7 cellular contexts compared by ENCODE assay signal in the genomic region with DNA sequence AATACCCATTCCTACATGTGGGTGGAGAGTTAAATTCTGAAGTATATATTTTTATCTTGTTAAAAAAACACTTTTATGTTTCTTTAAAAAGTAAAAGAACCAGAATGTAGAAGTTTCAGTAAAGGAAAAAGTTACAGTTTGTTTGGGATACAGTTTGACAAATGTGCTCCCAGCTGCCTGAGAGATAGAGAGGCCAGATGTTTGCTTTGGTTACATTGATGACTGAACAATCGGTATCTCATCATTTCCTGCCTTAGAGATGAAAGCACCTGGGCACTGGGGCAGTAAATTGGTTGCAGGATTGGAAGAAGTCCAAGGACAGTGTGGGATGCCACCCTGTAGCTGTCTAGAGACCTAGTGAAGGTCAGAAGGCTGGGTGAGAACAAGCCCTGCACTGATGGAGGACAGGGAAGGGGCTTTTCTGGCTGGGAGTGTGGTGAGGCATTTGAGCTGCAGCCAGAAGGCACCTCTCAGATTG. TPM values are rescaled to one million over a fixed set of nuclear protein-coding genes. Genes with fewer than 3 reads are reported as not detected.
A peak's percentile ranks its signal among the peaks of the same experiment; 100 is the strongest.
DNase-seq lines count a peak whose midpoint lies in the region; ATAC-seq and TF ChIP-seq lines count a peak whose summit lies in the region.

No MANE protein-coding gene starts in this region.

- H3K36me3 Mint-ChIP-seq in osteocyte (ENCODE audit: unreplicated experiment), result peaks cover 20% of the 10 kb centered on the region

- H3K4me3 ChIP-seq in GM12865 (ENCODE audit: low read depth, low read length) (no peak overlapping the region), brain microvascular endothelial cell (ENCODE audit: low read depth, low read length) (no peak overlapping the region), gastroesophageal sphincter (no peak overlapping the region)

- H3K27me3 Mint-ChIP-seq in osteocyte (ENCODE audit: unreplicated experiment), result no peaks in the 10 kb centered on the region

- 0% methylated on average over 1 of the region's 1 CpG for WGBS in gastroesophageal sphincter (ENCODE audit: low coverage in 1 of 2), 2 donors

- no peak overlapping the region for H3K4me3 Mint-ChIP-seq in osteocyte (ENCODE audit: unreplicated experiment)

- H3K27me3 ChIP-seq in brain microvascular endothelial cell (replicated peaks) (no peaks in the 10 kb centered on the region), gastroesophageal sphincter (no peaks in the 10 kb centered on the region)

- H3K9me3 ChIP-seq in gastroesophageal sphincter, result no peaks in the 10 kb centered on the region

- in situ Hi-C loops in brain microvascular endothelial cell (cut with HindIII; ENCODE audit: low pct_ligation_motif_present, low sequenced_read_pairs), result no loop called here

- no peaks in the 10 kb centered on the region for H3K9me3 Mint-ChIP-seq in osteocyte (ENCODE audit: unreplicated experiment)

- ATAC-seq in HG03039 (IDR thresholded peaks at IDR 0.05; ENCODE audit: unreplicated experiment) (no peak), gastroesophageal sphincter (no peak)

- peaks cover 0 to 74% (median 26%) of the 10 kb centered on the region in 3 donors for H3K4me1 ChIP-seq in gastroesophageal sphincter

- TF ChIP-seq CTCF in GM12865 (IDR thresholded peaks at IDR 0.05; ENCODE audit: insufficient read depth, low read depth, low read length, missing control alignments), result no peak
- no peak for TF ChIP-seq CTCF in brain microvascular endothelial cell (IDR thresholded peaks at IDR 0.05; ENCODE audit: low read depth, low read length, missing control alignments)
- TF ChIP-seq CTCF in osteocyte (IDR thresholded peaks at IDR 0.05), result no peak
- TF ChIP-seq CTCF in gastroesophageal sphincter (IDR thresholded peaks at IDR 0.05), result no peak

- peaks cover 55% of the 10 kb centered on the region for H3K4me1 Mint-ChIP-seq in osteocyte (ENCODE audit: unreplicated experiment)

- TF ChIP-seq POLR2A in gastroesophageal sphincter (IDR thresholded peaks at IDR 0.05), result no peak

- TF ChIP-seq EP300 in gastroesophageal sphincter (IDR thresholded peaks at IDR 0.05), result no peak

- DNase-seq in GM12865 (ENCODE audit: low read depth) (peak; percentile 77), NCI-H2029 (lab: John Stamatoyannopoulos, UW) (peak; percentile 84), brain microvascular endothelial cell (no peak), osteocyte (ENCODE audit: extremely low spot score, unreplicated experiment) (no peak), Ammon's horn (ENCODE audit: low spot score) (no peak)

- H3K36me3 ChIP-seq in brain microvascular endothelial cell (replicated peaks), result peaks cover 49% of the 10 kb centered on the region
- H3K36me3 ChIP-seq in gastroesophageal sphincter, result peaks cover 0 to 37% of the 10 kb centered on the region in 2 donors

- peak overlapping the region; percentile 66 for H3K27ac ChIP-seq in brain microvascular endothelial cell
- H3K27ac ChIP-seq in gastroesophageal sphincter, result peak overlapping the region in 1 of 4 donors; percentile 26

- H3K27ac Mint-ChIP-seq in osteocyte (ENCODE audit: unreplicated experiment), result peak overlapping the region; percentile 87

RNA-seq across cellular contexts. Expression of gene MED15, which starts 16.6 kb away (rescaled TPM):
- total RNA-seq in osteocyte (104 TPM in 2 replicates), gastroesophageal sphincter (10 to 100 TPM; 30.6 to 62.3 (median 54.3) TPM)

RNA-seq across cellular contexts. Expression of gene KLHL22, which starts 28.4 kb away (rescaled TPM):
- 44.7 and 46.3 TPM in 2 replicates for total RNA-seq in osteocyte
- 10 to 100 TPM; 25.0 to 44.5 (median 33.9) TPM for total RNA-seq in gastroesophageal sphincter

Comparison
In these comparisons a context has a peak if more than half of its experiments do, and no peak if none do; other contexts are left out.
1. DNase-seq: peak in GM12865 (single experiment) and NCI-H2029 (single experiment); none in brain microvascular endothelial cell (single experiment), osteocyte (single experiment) and Ammon's horn (single experiment).